Comparison of ENCODE assay signal across 1 cellular context in the genomic region with DNA sequence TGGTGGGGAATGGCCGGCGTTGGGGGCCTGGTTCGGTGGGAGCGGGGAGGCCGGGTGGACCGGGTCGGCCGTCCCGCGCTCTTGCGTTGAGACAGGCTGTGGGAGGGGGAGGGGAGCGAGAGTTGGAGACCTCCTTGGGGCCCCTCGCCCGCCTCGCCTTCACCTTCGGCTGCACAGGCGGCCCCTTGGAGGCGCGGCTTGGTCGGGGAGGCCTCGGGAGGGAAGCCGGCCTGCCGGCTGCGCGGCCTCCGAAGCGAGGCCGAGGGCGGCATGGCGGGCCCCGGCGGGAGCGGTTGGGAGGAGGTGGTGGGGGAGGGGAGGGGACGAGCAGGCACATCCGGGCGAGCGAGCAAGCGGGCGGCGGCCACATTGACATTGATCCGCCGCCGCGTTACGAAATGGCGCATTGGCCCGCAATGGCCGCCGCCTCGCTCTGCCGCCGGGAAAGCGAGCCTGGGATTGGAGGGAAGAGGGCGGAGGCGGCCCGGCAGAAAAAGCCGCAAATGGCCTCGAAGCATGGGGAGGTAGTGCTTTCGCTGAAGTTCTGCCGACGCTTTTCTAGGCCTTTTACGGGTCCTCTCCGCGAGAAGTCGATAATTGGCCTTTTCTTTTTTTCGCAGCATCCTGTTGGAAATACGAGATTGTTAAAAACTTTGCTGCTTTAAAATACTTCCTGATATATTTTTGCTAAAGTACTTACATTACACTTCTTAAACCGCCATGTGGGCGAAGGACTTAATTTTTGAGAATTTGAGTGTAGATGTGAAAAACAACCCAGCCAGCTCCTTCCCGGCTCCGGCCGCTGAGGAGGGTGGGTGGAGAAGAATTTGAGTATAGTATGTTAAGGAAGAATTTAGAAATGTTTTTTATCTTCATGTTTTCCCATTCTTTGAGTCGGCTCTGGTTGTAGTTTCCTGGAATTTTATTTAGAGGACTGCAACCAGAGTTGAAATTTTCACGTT.
A peak's percentile ranks its signal among the peaks of the same experiment; 100 is the strongest.
TF ChIP-seq lines count a peak whose summit lies in the region.

No MANE protein-coding gene starts in this region.

TF ChIP-seq in HepG2, 621 proteins besides CTCF, POLR2A, EP300 and RAD21 (continued from another document):
- TF ChIP-seq, protein P1, sequence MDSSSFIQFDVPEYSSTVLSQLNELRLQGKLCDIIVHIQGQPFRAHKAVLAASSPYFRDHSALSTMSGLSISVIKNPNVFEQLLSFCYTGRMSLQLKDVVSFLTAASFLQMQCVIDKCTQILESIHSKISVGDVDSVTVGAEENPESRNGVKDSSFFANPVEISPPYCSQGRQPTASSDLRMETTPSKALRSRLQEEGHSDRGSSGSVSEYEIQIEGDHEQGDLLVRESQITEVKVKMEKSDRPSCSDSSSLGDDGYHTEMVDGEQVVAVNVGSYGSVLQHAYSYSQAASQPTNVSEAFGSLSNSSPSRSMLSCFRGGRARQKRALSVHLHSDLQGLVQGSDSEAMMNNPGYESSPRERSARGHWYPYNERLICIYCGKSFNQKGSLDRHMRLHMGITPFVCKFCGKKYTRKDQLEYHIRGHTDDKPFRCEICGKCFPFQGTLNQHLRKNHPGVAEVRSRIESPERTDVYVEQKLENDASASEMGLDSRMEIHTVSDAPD (CRISPR knock-in tag; IDR thresholded peaks at IDR 0.05), result no peak
- TF ChIP-seq ZNF460 (CRISPR knock-in tag; IDR thresholded peaks at IDR 0.05; ENCODE audit: borderline replicate concordance) (0 out of 2 replicates have a peak, but pooled peaks have one; percentile 53), RFX5 (IDR thresholded peaks at IDR 0.05; ENCODE audit: low read depth, low read length) (peak; percentile 20; the same call in 1 of the 2 replicates), NFRKB (IDR thresholded peaks at IDR 0.05) (peak; percentile 53; the same call in 1 of the 2 replicates), RARA (CRISPR knock-in tag; IDR thresholded peaks at IDR 0.05) (peak; percentile 68), ZNF749 (CRISPR knock-in tag; IDR thresholded peaks at IDR 0.05; ENCODE audit: borderline replicate concordance) (0 out of 2 replicates have a peak, but pooled peaks have one; percentile 17), NFE2L2 (IDR thresholded peaks at IDR 0.05; ENCODE audit: low read length) (no peak; the same call in 1 of the 2 replicates), CENPT (CRISPR knock-in tag; IDR thresholded peaks at IDR 0.05; ENCODE audit: low read depth) (no peak; the same call in none of the 2 replicates), ZNF329 (CRISPR knock-in tag; IDR thresholded peaks at IDR 0.05; ENCODE audit: low read depth) (no peak), EZH2 (conservative IDR thresholded peaks at IDR 0.05; ENCODE audit: low read depth, low read length) (no peak), NFIB (CRISPR knock-in tag; IDR thresholded peaks at IDR 0.05; ENCODE audit: borderline replicate concordance) (no peak), U2AF2 (IDR thresholded peaks at IDR 0.05; ENCODE audit: low read depth, low read length) (no peak), ZNF761 (CRISPR knock-in tag; conservative IDR thresholded peaks at IDR 0.05) (no peak), EED (CRISPR knock-in tag; IDR thresholded peaks at IDR 0.05) (peak; percentile 75; the same call in 1 of the 2 replicates), GPN1 (CRISPR knock-in tag; IDR thresholded peaks at IDR 0.05; ENCODE audit: borderline replicate concordance) (no peak), MBD4 (IDR thresholded peaks at IDR 0.05; ENCODE audit: borderline replicate concordance, low read length) (no peak), ZBTB3 (CRISPR knock-in tag; IDR thresholded peaks at IDR 0.05; ENCODE audit: borderline replicate concordance, low read depth) (no peak), NR2F6 (IDR thresholded peaks at IDR 0.05) (0 out of 2 replicates have a peak, but pooled peaks have one; percentile 17), NR2F6 (CRISPR knock-in tag; IDR thresholded peaks at IDR 0.05) (peak; percentile 65; the same call in 1 of the 2 replicates), ZNF570 (CRISPR knock-in tag; IDR thresholded peaks at IDR 0.05; ENCODE audit: borderline replicate concordance) (no peak)
- TF ChIP-seq, protein P2, sequence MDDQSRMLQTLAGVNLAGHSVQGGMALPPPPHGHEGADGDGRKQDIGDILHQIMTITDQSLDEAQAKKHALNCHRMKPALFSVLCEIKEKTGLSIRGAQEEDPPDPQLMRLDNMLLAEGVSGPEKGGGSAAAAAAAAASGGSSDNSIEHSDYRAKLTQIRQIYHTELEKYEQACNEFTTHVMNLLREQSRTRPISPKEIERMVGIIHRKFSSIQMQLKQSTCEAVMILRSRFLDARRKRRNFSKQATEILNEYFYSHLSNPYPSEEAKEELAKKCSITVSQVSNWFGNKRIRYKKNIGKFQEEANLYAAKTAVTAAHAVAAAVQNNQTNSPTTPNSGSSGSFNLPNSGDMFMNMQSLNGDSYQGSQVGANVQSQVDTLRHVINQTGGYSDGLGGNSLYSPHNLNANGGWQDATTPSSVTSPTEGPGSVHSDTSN (CRISPR knock-in tag; IDR thresholded peaks at IDR 0.05; ENCODE audit: borderline replicate concordance), result no peak
- TF ChIP-seq, protein P3, sequence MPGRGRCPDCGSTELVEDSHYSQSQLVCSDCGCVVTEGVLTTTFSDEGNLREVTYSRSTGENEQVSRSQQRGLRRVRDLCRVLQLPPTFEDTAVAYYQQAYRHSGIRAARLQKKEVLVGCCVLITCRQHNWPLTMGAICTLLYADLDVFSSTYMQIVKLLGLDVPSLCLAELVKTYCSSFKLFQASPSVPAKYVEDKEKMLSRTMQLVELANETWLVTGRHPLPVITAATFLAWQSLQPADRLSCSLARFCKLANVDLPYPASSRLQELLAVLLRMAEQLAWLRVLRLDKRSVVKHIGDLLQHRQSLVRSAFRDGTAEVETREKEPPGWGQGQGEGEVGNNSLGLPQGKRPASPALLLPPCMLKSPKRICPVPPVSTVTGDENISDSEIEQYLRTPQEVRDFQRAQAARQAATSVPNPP (CRISPR knock-in tag; IDR thresholded peaks at IDR 0.05), result no peak
- TF ChIP-seq, protein P4, sequence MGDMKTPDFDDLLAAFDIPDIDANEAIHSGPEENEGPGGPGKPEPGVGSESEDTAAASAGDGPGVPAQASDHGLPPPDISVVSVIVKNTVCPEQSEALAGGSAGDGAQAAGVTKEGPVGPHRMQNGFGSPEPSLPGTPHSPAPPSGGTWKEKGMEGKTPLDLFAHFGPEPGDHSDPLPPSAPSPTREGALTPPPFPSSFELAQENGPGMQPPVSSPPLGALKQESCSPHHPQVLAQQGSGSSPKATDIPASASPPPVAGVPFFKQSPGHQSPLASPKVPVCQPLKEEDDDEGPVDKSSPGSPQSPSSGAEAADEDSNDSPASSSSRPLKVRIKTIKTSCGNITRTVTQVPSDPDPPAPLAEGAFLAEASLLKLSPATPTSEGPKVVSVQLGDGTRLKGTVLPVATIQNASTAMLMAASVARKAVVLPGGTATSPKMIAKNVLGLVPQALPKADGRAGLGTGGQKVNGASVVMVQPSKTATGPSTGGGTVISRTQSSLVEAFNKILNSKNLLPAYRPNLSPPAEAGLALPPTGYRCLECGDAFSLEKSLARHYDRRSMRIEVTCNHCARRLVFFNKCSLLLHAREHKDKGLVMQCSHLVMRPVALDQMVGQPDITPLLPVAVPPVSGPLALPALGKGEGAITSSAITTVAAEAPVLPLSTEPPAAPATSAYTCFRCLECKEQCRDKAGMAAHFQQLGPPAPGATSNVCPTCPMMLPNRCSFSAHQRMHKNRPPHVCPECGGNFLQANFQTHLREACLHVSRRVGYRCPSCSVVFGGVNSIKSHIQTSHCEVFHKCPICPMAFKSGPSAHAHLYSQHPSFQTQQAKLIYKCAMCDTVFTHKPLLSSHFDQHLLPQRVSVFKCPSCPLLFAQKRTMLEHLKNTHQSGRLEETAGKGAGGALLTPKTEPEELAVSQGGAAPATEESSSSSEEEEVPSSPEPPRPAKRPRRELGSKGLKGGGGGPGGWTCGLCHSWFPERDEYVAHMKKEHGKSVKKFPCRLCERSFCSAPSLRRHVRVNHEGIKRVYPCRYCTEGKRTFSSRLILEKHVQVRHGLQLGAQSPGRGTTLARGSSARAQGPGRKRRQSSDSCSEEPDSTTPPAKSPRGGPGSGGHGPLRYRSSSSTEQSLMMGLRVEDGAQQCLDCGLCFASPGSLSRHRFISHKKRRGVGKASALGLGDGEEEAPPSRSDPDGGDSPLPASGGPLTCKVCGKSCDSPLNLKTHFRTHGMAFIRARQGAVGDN (CRISPR knock-in tag; IDR thresholded peaks at IDR 0.05), result peak; percentile 89
- TF ChIP-seq, protein P5, sequence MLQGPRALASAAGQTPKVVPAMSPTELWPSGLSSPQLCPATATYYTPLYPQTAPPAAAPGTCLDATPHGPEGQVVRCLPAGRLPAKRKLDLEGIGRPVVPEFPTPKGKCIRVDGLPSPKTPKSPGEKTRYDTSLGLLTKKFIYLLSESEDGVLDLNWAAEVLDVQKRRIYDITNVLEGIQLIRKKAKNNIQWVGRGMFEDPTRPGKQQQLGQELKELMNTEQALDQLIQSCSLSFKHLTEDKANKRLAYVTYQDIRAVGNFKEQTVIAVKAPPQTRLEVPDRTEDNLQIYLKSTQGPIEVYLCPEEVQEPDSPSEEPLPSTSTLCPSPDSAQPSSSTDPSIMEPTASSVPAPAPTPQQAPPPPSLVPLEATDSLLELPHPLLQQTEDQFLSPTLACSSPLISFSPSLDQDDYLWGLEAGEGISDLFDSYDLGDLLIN (CRISPR knock-in tag; IDR thresholded peaks at IDR 0.05; ENCODE audit: borderline replicate concordance), result no peak
- TF ChIP-seq, protein P6, sequence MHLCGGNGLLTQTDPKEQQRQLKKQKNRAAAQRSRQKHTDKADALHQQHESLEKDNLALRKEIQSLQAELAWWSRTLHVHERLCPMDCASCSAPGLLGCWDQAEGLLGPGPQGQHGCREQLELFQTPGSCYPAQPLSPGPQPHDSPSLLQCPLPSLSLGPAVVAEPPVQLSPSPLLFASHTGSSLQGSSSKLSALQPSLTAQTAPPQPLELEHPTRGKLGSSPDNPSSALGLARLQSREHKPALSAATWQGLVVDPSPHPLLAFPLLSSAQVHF (CRISPR knock-in tag; IDR thresholded peaks at IDR 0.05), result peak; percentile 81; the same call in 1 of the 2 replicates
- TF ChIP-seq, protein P7, sequence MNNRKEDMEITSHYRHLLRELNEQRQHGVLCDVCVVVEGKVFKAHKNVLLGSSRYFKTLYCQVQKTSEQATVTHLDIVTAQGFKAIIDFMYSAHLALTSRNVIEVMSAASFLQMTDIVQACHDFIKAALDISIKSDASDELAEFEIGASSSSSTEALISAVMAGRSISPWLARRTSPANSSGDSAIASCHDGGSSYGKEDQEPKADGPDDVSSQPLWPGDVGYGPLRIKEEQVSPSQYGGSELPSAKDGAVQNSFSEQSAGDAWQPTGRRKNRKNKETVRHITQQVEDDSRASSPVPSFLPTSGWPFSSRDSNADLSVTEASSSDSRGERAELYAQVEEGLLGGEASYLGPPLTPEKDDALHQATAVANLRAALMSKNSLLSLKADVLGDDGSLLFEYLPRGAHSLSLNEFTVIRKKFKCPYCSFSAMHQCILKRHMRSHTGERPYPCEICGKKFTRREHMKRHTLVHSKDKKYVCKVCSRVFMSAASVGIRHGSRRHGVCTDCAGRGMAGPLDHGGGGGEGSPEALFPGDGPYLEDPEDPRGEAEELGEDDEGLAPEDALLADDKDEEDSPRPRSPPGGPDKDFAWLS (CRISPR knock-in tag; IDR thresholded peaks at IDR 0.05; ENCODE audit: borderline replicate concordance), result no peak
- TF ChIP-seq, protein P8, sequence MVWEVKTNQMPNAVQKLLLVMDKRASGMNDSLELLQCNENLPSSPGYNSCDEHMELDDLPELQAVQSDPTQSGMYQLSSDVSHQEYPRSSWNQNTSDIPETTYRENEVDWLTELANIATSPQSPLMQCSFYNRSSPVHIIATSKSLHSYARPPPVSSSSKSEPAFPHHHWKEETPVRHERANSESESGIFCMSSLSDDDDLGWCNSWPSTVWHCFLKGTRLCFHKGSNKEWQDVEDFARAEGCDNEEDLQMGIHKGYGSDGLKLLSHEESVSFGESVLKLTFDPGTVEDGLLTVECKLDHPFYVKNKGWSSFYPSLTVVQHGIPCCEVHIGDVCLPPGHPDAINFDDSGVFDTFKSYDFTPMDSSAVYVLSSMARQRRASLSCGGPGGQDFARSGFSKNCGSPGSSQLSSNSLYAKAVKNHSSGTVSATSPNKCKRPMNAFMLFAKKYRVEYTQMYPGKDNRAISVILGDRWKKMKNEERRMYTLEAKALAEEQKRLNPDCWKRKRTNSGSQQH (CRISPR knock-in tag; IDR thresholded peaks at IDR 0.05; ENCODE audit: low read depth), result peak; percentile 61
- TF ChIP-seq, protein P9, sequence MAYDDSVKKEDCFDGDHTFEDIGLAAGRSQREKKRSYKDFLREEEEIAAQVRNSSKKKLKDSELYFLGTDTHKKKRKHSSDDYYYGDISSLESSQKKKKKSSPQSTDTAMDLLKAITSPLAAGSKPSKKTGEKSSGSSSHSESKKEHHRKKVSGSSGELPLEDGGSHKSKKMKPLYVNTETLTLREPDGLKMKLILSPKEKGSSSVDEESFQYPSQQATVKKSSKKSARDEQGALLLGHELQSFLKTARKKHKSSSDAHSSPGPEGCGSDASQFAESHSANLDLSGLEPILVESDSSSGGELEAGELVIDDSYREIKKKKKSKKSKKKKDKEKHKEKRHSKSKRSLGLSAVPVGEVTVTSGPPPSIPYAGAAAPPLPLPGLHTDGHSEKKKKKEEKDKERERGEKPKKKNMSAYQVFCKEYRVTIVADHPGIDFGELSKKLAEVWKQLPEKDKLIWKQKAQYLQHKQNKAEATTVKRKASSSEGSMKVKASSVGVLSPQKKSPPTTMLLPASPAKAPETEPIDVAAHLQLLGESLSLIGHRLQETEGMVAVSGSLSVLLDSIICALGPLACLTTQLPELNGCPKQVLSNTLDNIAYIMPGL (CRISPR knock-in tag; IDR thresholded peaks at IDR 0.05; ENCODE audit: borderline replicate concordance in 1 of 2, low read depth in 1 of 2), result peak; percentile 74 to 78
- TF ChIP-seq, protein P10, sequence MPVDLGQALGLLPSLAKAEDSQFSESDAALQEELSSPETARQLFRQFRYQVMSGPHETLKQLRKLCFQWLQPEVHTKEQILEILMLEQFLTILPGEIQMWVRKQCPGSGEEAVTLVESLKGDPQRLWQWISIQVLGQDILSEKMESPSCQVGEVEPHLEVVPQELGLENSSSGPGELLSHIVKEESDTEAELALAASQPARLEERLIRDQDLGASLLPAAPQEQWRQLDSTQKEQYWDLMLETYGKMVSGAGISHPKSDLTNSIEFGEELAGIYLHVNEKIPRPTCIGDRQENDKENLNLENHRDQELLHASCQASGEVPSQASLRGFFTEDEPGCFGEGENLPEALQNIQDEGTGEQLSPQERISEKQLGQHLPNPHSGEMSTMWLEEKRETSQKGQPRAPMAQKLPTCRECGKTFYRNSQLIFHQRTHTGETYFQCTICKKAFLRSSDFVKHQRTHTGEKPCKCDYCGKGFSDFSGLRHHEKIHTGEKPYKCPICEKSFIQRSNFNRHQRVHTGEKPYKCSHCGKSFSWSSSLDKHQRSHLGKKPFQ (CRISPR knock-in tag; IDR thresholded peaks at IDR 0.05; ENCODE audit: insufficient replicate concordance), result no peak
- TF ChIP-seq, protein P11, sequence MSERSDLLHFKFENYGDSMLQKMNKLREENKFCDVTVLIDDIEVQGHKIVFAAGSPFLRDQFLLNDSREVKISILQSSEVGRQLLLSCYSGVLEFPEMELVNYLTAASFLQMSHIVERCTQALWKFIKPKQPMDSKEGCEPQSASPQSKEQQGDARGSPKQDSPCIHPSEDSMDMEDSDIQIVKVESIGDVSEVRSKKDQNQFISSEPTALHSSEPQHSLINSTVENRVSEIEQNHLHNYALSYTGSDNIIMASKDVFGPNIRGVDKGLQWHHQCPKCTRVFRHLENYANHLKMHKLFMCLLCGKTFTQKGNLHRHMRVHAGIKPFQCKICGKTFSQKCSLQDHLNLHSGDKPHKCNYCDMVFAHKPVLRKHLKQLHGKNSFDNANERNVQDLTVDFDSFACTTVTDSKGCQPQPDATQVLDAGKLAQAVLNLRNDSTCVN (CRISPR knock-in tag; IDR thresholded peaks at IDR 0.05; ENCODE audit: borderline replicate concordance), result peak; percentile 71
